In genomic region chr6:145531822-145532221, GRCh38 we compare ENCODE assay signal across 17 cellular contexts.
A peak's percentile ranks its signal among the peaks of the same experiment; 100 is the strongest.
DNase-seq lines count a peak whose midpoint lies in the region; ATAC-seq and TF ChIP-seq lines count a peak whose summit lies in the region.
"Had no signal": no experiment of that assay in that cellular context is flagged by ENCODE, and none has a peak within 500 bp of the region (broad histone marks: within the 10 kb centered on the region; RNA-seq: fewer than 3 reads in every experiment).

No MANE protein-coding gene starts in this region.

- H2BK20ac ChIP-seq in H9 (ENCODE audit: low read depth, low read length, poor library complexity, severe bottlenecking) = no peak overlapping the region

- H3K4me2 ChIP-seq in H9 (ENCODE audit: insufficient read depth, insufficient read length, low read length) = peak overlapping the region; percentile 24
- H3K4me2 ChIP-seq in hepatocyte = peak overlapping the region; percentile 45
- H3K4me2 ChIP-seq in neural progenitor cell = peak overlapping the region; percentile 53
- H3K4me2 ChIP-seq: BLaER1 had no signal

- H2BK15ac ChIP-seq in H9 (ENCODE audit: low read depth, low read length) = no peak overlapping the region

- H3K27me3 Mint-ChIP-seq in H9 (ENCODE audit: low read depth) = peaks cover 56% of the 10 kb centered on the region
- H3K27me3 Mint-ChIP-seq in neural progenitor cell (ENCODE audit: insufficient read depth, low read depth) = no peaks in the 10 kb centered on the region

- H4K8ac ChIP-seq in H9 (replicated peaks; ENCODE audit: insufficient read length, low read depth, low read length) = no peak overlapping the region

- H3K79me1 ChIP-seq in H9 (ENCODE audit: insufficient read depth, low read depth, low read length, poor library complexity, severe bottlenecking) = no peaks in the 10 kb centered on the region

- H4K91ac ChIP-seq in H9 (ENCODE audit: insufficient read length, low read depth, low read length) = no peak overlapping the region

- H3T11ph ChIP-seq in H9 (ENCODE audit: low read length) = no peak overlapping the region

- H3K36me3 ChIP-seq in HUES6 (ENCODE audit: control insufficient read depth, insufficient read depth, low read length) (no peaks in the 10 kb centered on the region), hepatocyte (replicated peaks; ENCODE audit: insufficient read depth, low read depth) (no peaks in the 10 kb centered on the region), neural progenitor cell (no peaks in the 10 kb centered on the region)
- H3K36me3 ChIP-seq: BLaER1 had no signal

- H2BK12ac ChIP-seq in H9 (ENCODE audit: insufficient read length, low read depth, low read length) = no peak overlapping the region

- H2AK5ac ChIP-seq in H9 (ENCODE audit: insufficient read length, low read length) = no peak overlapping the region

- peaks cover 19% of the 10 kb centered on the region for H3F3A ChIP-seq in neural progenitor cell (ENCODE audit: low read depth)

- peak; percentile 35 for DNase-seq in H9
- DNase-seq in hepatocyte (ENCODE audit: low spot score) = no peak
- peak; percentile 57 for DNase-seq in neural progenitor cell (ENCODE audit: low spot score)
- DNase-seq in A172 (ENCODE audit: low spot score) = no peak
- DNase-seq in NCI-H2196 (lab: John Stamatoyannopoulos, UW; ENCODE audit: unreplicated experiment) = no peak
- DNase-seq: ACHN; CD4-positive, alpha-beta memory T cell; DMS 273 treated with DMSO at 0.1 percent for 48 hours; DND-41; GOT3; KG1; NCI-H2029 treated with DMSO at 0.1 percent for 48 hours; NCI-H524 treated with DMSO at 0.1 percent for 48 hours; OCI-M1 had no signal

- no peak overlapping the region for H3K4ac ChIP-seq in H9 (ENCODE audit: low read depth, low read length)

- no peaks in the 10 kb centered on the region; a peak in 1 of 5 replicates for H3K9me3 Mint-ChIP-seq in H9
- no peaks in the 10 kb centered on the region for H3K9me3 Mint-ChIP-seq in neural progenitor cell

- peaks cover 58% of the 10 kb centered on the region for H3K27me3 ChIP-seq in H9 (ENCODE audit: insufficient read depth, low read length)
- H3K27me3 ChIP-seq in HUES6 (ENCODE audit: control insufficient read depth, insufficient read depth, low read length) = peaks cover 45% of the 10 kb centered on the region
- H3K27me3 ChIP-seq in hepatocyte = no peaks in the 10 kb centered on the region
- H3K27me3 ChIP-seq in neural progenitor cell = no peaks in the 10 kb centered on the region
- H3K27me3 ChIP-seq: BLaER1 had no signal

- no peak overlapping the region for H3K18ac ChIP-seq in H9 (ENCODE audit: insufficient read length, low read depth, low read length)

- TF ChIP-seq CTCF in H9 (conservative IDR thresholded peaks at IDR 0.05) = no peak
- TF ChIP-seq CTCF in hepatocyte (IDR thresholded peaks at IDR 0.05; ENCODE audit: poor library complexity) = no peak
- TF ChIP-seq CTCF in neural progenitor cell (IDR thresholded peaks at IDR 0.05) = no peak

- no CpG with 5 or more reads among the region's 3 CpGs for WGBS in H9 (ENCODE audit: extremely low coverage, insufficient read length, low lambda C conversion rate)
- WGBS in hepatocyte (ENCODE audit: low lambda C conversion rate, missing lambda C conversion rate) = 38% methylated on average over 3 of the region's 3 CpGs

- no peak overlapping the region for H3K9ac ChIP-seq in H9 (ENCODE audit: extremely low read depth, insufficient read length, low read length)
- H3K9ac ChIP-seq in HUES6 (ENCODE audit: low read length) = no peak overlapping the region
- no peak overlapping the region for H3K9ac ChIP-seq in neural progenitor cell
- H3K9ac ChIP-seq: BLaER1 had no signal

- H3K9me2 ChIP-seq in hepatocyte (replicated peaks; ENCODE audit: insufficient read depth) = no peaks in the 10 kb centered on the region

- H3K56ac ChIP-seq in H9 (ENCODE audit: insufficient read length, low read depth, low read length) = no peak overlapping the region

- no peak for ATAC-seq in HG03469 (IDR thresholded peaks at IDR 0.05; ENCODE audit: unreplicated experiment)

- H3K23ac ChIP-seq in H9 (ENCODE audit: insufficient read length, low read depth, low read length) = no peak overlapping the region

- H3K36me3 Mint-ChIP-seq in H9 (ENCODE audit: insufficient read depth in 1 of 3, low read depth in 3 of 3) (no peaks in the 10 kb centered on the region), neural progenitor cell (no peaks in the 10 kb centered on the region)
- H3K36me3 Mint-ChIP-seq: CD4-positive, alpha-beta memory T cell had no signal

- H3K9me3 ChIP-seq in H9 (ENCODE audit: control insufficient read depth, low read depth, low read length) (no peaks in the 10 kb centered on the region), HUES6 (ENCODE audit: control insufficient read depth, insufficient read depth, low read depth, low read length) (no peaks in the 10 kb centered on the region), hepatocyte (ENCODE audit: low read depth) (no peaks in the 10 kb centered on the region), neural progenitor cell (ENCODE audit: low read depth) (no peaks in the 10 kb centered on the region)
- H3K9me3 ChIP-seq: BLaER1 had no signal

- H2AFZ ChIP-seq in H9 (ENCODE audit: low read length) = no peak overlapping the region
- no peak overlapping the region for H2AFZ ChIP-seq in hepatocyte
- H2AFZ ChIP-seq in neural progenitor cell (replicated peaks) = no peak overlapping the region

- H4K5ac ChIP-seq in H9 (ENCODE audit: insufficient read length, low read depth, low read length) = no peak overlapping the region

- H3K4me3 ChIP-seq in HUES6 (ENCODE audit: low read depth, low read length) (peak overlapping the region; percentile 44), hepatocyte (no peak overlapping the region), neural progenitor cell (no peak overlapping the region)
- H3K4me3 ChIP-seq: BLaER1 had no signal

- no peak overlapping the region for H3K14ac ChIP-seq in H9 (ENCODE audit: insufficient read depth, low read length)

- no peak overlapping the region for H2BK120ac ChIP-seq in H9 (ENCODE audit: low read depth, low read length, poor library complexity, severe bottlenecking)

- H3K4me3 Mint-ChIP-seq in H9 = no peak overlapping the region
- H3K4me3 Mint-ChIP-seq in neural progenitor cell = no peak overlapping the region
- H3K4me3 Mint-ChIP-seq: CD4-positive, alpha-beta memory T cell had no signal

- peaks cover 4 to 19% of the 10 kb centered on the region in 2 experiments for H3K4me1 Mint-ChIP-seq in H9
- peaks cover 5% of the 10 kb centered on the region for H3K4me1 Mint-ChIP-seq in neural progenitor cell
- H3K4me1 Mint-ChIP-seq: CD4-positive, alpha-beta memory T cell had no signal

- H3K4me1 ChIP-seq in H9 (ENCODE audit: insufficient read depth, low read length) (no peaks in the 10 kb centered on the region), HUES6 (ENCODE audit: control insufficient read depth, insufficient read depth, low read length) (peaks cover 41% of the 10 kb centered on the region), hepatocyte (ENCODE audit: insufficient read depth) (peaks cover 8% of the 10 kb centered on the region), neural progenitor cell (peaks cover 29% of the 10 kb centered on the region)
- H3K4me1 ChIP-seq: BLaER1 had no signal

- no peak overlapping the region for H3K27ac ChIP-seq in H9 (ENCODE audit: insufficient read length, low read depth, low read length)
- no peak overlapping the region for H3K27ac ChIP-seq in HUES6 (ENCODE audit: low read depth, low read length)
- H3K27ac ChIP-seq in hepatocyte = peak overlapping the region; percentile 77
- H3K27ac ChIP-seq in neural progenitor cell = no peak overlapping the region
- H3K27ac ChIP-seq: BLaER1 had no signal

- H2BK5ac ChIP-seq in H9 (ENCODE audit: insufficient read length, low read length) = no peak overlapping the region

- H3K27ac Mint-ChIP-seq in H9 = no peak overlapping the region
- H3K27ac Mint-ChIP-seq in neural progenitor cell = no peak overlapping the region
- H3K27ac Mint-ChIP-seq: CD4-positive, alpha-beta memory T cell had no signal

- no peaks in the 10 kb centered on the region for H3K23me2 ChIP-seq in H9 (ENCODE audit: insufficient read length, low read depth, low read length, poor library complexity, severe bottlenecking)

- no peaks in the 10 kb centered on the region for H3K79me2 ChIP-seq in H9 (ENCODE audit: insufficient read depth, low read length)
- H3K79me2 ChIP-seq in hepatocyte = no peaks in the 10 kb centered on the region
- no peaks in the 10 kb centered on the region for H3K79me2 ChIP-seq in neural progenitor cell (ENCODE audit: low read depth)

- H4K20me1 ChIP-seq in H9 (ENCODE audit: control insufficient read depth, insufficient read depth, insufficient read length) (no peaks in the 10 kb centered on the region), hepatocyte (ENCODE audit: insufficient read depth, poor library complexity, severe bottlenecking) (no peaks in the 10 kb centered on the region), neural progenitor cell (ENCODE audit: low read depth) (no peaks in the 10 kb centered on the region)
- H4K20me1 ChIP-seq: BLaER1 had no signal

Comparison
In these comparisons a context has a peak if more than half of its experiments do, and no peak if none do; other contexts are left out.
1. DNase-seq: peak in H9 (single experiment) and neural progenitor cell (single experiment); none in hepatocyte (single experiment), A172 (single experiment) and NCI-H2196 (single experiment).
2. Peak in every context shown above with its lines, with median percentiles within 50 percentile points of each other: H3K4me2 ChIP-seq.